In genomic region chr11:67996622-67997459, GRCh38 we compare ENCODE assay signal across 2 cellular contexts.
TF ChIP-seq lines count a peak whose summit lies in the region.

No MANE protein-coding gene starts in this region.

TF ChIP-seq in A549, 52 proteins besides CTCF, POLR2A, EP300 and RAD21 (continued from another document):
- TF ChIP-seq USF2 (IDR thresholded peaks at IDR 0.05) (peak; percentile 86), MYC (IDR thresholded peaks at IDR 0.05; ENCODE audit: borderline replicate concordance, low read length) (0 out of 2 replicates have a peak, but pooled peaks have one; percentile 24)

TF ChIP-seq in WTC11, 78 proteins besides CTCF, POLR2A, EP300 and RAD21 (continued from another document and continues in another):
- TF ChIP-seq KAT7 (CRISPR knock-in tag; IDR thresholded peaks at IDR 0.05; ENCODE audit: borderline replicate concordance) (no peak), FOXK1 (CRISPR knock-in tag; IDR thresholded peaks at IDR 0.05) (no peak; the same call in 1 of the 2 replicates), ZMAT4 (CRISPR knock-in tag; IDR thresholded peaks at IDR 0.05) (no peak), ZSCAN18 (CRISPR knock-in tag; IDR thresholded peaks at IDR 0.05) (no peak), ZNF512 (CRISPR knock-in tag; IDR thresholded peaks at IDR 0.05; ENCODE audit: borderline replicate concordance) (no peak), ATF1 (CRISPR knock-in tag; IDR thresholded peaks at IDR 0.05) (no peak), OVOL2 (CRISPR knock-in tag; IDR thresholded peaks at IDR 0.05; ENCODE audit: borderline replicate concordance) (no peak), GABPB1 (CRISPR knock-in tag; IDR thresholded peaks at IDR 0.05) (no peak), CREM (CRISPR knock-in tag; IDR thresholded peaks at IDR 0.05) (no peak), AR (CRISPR knock-in tag; IDR thresholded peaks at IDR 0.05) (no peak), E2F4 (CRISPR knock-in tag; IDR thresholded peaks at IDR 0.05; ENCODE audit: borderline replicate concordance, low read depth) (no peak), ZNF263 (CRISPR knock-in tag; IDR thresholded peaks at IDR 0.05; ENCODE audit: low read depth) (no peak), ETV6 (CRISPR knock-in tag; IDR thresholded peaks at IDR 0.05) (peak; percentile 54; the same call in 1 of the 2 replicates), NR1H2 (CRISPR knock-in tag; IDR thresholded peaks at IDR 0.05) (no peak), NR3C1 (CRISPR knock-in tag; conservative IDR thresholded peaks at IDR 0.05; ENCODE audit: low read depth) (no peak), ZBTB21 (CRISPR knock-in tag; IDR thresholded peaks at IDR 0.05; ENCODE audit: borderline replicate concordance) (no peak), ZBTB43 (CRISPR knock-in tag; IDR thresholded peaks at IDR 0.05) (no peak), SOX15 (CRISPR knock-in tag; IDR thresholded peaks at IDR 0.05) (no peak), ELF4 (CRISPR knock-in tag; IDR thresholded peaks at IDR 0.05; ENCODE audit: low read depth) (no peak), TEAD4 (CRISPR knock-in tag; IDR thresholded peaks at IDR 0.05) (no peak), MLX (CRISPR knock-in tag; IDR thresholded peaks at IDR 0.05) (no peak), ZNF281 (CRISPR knock-in tag; IDR thresholded peaks at IDR 0.05) (no peak), STAT6 (CRISPR knock-in tag; conservative IDR thresholded peaks at IDR 0.05; ENCODE audit: low read depth) (no peak), ZNF317 (CRISPR knock-in tag; IDR thresholded peaks at IDR 0.05; ENCODE audit: borderline replicate concordance, low read depth) (peak; percentile 83), FOXP4 (CRISPR knock-in tag; IDR thresholded peaks at IDR 0.05) (peak; percentile 46; the same call in 1 of the 2 replicates), GTF2I (CRISPR knock-in tag; conservative IDR thresholded peaks at IDR 0.05) (no peak), MAX (CRISPR knock-in tag; IDR thresholded peaks at IDR 0.05) (peak; percentile 83), ESRRA (CRISPR knock-in tag; IDR thresholded peaks at IDR 0.05; ENCODE audit: borderline replicate concordance) (no peak), E2F5 (CRISPR knock-in tag; IDR thresholded peaks at IDR 0.05) (no peak), CDX4 (CRISPR knock-in tag; IDR thresholded peaks at IDR 0.05; ENCODE audit: borderline replicate concordance) (no peak), FOXJ3 (CRISPR knock-in tag; IDR thresholded peaks at IDR 0.05; ENCODE audit: borderline replicate concordance) (no peak), ZNF416 (CRISPR knock-in tag; IDR thresholded peaks at IDR 0.05) (no peak), NR2C2 (CRISPR knock-in tag; IDR thresholded peaks at IDR 0.05) (0 out of 2 replicates have a peak, but pooled peaks have one; percentile 31), SP1 (CRISPR knock-in tag; conservative IDR thresholded peaks at IDR 0.05) (peak; percentile 76; the same call in 1 of the 2 replicates), ZNF232 (CRISPR knock-in tag; IDR thresholded peaks at IDR 0.05) (no peak), NFYB (CRISPR knock-in tag; conservative IDR thresholded peaks at IDR 0.05; ENCODE audit: low read depth) (no peak), MYBL2 (CRISPR knock-in tag; IDR thresholded peaks at IDR 0.05) (no peak), USF1 (CRISPR knock-in tag; IDR thresholded peaks at IDR 0.05) (peak; percentile 96), TEAD1 (CRISPR knock-in tag; IDR thresholded peaks at IDR 0.05) (0 out of 2 replicates have a peak, but pooled peaks have one; percentile 18)
